Comparison of ENCODE assay signal across 1 cellular context in the genomic region with DNA sequence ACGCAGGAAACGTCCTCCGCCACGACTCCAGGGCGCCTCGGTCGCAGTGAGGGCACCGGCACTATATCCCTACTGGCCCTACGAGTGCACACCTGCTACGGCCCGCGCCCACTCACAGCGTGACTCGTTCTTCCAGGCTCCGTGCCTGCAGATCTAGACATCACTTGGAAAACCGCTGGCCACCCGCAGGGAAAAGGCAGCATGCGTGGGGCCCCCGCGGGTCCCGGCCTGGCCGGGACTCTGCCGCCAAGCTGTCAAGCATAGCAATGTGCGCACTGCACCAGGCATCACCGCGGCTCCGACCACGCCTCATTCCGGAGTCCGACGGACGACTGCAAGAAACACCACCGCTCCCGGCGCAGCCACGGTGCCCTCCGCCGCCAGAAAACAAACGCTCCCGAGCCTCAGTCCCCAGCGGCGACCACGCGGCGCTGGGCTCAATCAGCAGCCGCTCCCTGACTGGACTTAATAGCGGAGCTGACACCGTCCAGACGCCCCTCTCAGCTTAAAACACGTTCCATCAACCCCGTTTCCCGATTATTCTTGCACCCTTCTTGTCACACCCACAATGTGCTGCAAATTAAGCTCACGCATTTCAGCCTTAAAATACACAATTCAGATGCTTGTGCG.
TF ChIP-seq lines count a peak whose summit lies in the region.

No MANE protein-coding gene starts in this region.

TF ChIP-seq in HepG2, 621 proteins besides CTCF, POLR2A, EP300 and RAD21 (continued from another document and continues in another):
- TF ChIP-seq, protein P1, sequence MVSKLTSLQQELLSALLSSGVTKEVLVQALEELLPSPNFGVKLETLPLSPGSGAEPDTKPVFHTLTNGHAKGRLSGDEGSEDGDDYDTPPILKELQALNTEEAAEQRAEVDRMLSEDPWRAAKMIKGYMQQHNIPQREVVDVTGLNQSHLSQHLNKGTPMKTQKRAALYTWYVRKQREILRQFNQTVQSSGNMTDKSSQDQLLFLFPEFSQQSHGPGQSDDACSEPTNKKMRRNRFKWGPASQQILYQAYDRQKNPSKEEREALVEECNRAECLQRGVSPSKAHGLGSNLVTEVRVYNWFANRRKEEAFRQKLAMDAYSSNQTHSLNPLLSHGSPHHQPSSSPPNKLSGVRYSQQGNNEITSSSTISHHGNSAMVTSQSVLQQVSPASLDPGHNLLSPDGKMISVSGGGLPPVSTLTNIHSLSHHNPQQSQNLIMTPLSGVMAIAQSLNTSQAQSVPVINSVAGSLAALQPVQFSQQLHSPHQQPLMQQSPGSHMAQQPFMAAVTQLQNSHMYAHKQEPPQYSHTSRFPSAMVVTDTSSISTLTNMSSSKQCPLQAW (CRISPR knock-in tag; IDR thresholded peaks at IDR 0.05): no peak
- TF ChIP-seq MXI1 (IDR thresholded peaks at IDR 0.05; ENCODE audit: borderline replicate concordance, low read depth, low read length): peak; percentile 81
- no peak; the same call in 1 of the 2 replicates for TF ChIP-seq ERF (CRISPR knock-in tag; IDR thresholded peaks at IDR 0.05)
- TF ChIP-seq SP4 (CRISPR knock-in tag; IDR thresholded peaks at IDR 0.05): no peak
- TF ChIP-seq, protein P2, sequence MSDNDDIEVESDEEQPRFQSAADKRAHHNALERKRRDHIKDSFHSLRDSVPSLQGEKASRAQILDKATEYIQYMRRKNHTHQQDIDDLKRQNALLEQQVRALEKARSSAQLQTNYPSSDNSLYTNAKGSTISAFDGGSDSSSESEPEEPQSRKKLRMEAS (IDR thresholded peaks at IDR 0.05): peak; percentile 49; the same call in 1 of the 2 replicates
- TF ChIP-seq KMT2A (CRISPR knock-in tag; IDR thresholded peaks at IDR 0.05): peak; percentile 72
- TF ChIP-seq, protein P3, sequence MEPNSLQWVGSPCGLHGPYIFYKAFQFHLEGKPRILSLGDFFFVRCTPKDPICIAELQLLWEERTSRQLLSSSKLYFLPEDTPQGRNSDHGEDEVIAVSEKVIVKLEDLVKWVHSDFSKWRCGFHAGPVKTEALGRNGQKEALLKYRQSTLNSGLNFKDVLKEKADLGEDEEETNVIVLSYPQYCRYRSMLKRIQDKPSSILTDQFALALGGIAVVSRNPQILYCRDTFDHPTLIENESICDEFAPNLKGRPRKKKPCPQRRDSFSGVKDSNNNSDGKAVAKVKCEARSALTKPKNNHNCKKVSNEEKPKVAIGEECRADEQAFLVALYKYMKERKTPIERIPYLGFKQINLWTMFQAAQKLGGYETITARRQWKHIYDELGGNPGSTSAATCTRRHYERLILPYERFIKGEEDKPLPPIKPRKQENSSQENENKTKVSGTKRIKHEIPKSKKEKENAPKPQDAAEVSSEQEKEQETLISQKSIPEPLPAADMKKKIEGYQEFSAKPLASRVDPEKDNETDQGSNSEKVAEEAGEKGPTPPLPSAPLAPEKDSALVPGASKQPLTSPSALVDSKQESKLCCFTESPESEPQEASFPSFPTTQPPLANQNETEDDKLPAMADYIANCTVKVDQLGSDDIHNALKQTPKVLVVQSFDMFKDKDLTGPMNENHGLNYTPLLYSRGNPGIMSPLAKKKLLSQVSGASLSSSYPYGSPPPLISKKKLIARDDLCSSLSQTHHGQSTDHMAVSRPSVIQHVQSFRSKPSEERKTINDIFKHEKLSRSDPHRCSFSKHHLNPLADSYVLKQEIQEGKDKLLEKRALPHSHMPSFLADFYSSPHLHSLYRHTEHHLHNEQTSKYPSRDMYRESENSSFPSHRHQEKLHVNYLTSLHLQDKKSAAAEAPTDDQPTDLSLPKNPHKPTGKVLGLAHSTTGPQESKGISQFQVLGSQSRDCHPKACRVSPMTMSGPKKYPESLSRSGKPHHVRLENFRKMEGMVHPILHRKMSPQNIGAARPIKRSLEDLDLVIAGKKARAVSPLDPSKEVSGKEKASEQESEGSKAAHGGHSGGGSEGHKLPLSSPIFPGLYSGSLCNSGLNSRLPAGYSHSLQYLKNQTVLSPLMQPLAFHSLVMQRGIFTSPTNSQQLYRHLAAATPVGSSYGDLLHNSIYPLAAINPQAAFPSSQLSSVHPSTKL (CRISPR knock-in tag; IDR thresholded peaks at IDR 0.05): 0 out of 2 replicates have a peak, but pooled peaks have one; percentile 6
- TF ChIP-seq TBX3 (IDR thresholded peaks at IDR 0.05; ENCODE audit: borderline replicate concordance): no peak
- TF ChIP-seq, protein P4, sequence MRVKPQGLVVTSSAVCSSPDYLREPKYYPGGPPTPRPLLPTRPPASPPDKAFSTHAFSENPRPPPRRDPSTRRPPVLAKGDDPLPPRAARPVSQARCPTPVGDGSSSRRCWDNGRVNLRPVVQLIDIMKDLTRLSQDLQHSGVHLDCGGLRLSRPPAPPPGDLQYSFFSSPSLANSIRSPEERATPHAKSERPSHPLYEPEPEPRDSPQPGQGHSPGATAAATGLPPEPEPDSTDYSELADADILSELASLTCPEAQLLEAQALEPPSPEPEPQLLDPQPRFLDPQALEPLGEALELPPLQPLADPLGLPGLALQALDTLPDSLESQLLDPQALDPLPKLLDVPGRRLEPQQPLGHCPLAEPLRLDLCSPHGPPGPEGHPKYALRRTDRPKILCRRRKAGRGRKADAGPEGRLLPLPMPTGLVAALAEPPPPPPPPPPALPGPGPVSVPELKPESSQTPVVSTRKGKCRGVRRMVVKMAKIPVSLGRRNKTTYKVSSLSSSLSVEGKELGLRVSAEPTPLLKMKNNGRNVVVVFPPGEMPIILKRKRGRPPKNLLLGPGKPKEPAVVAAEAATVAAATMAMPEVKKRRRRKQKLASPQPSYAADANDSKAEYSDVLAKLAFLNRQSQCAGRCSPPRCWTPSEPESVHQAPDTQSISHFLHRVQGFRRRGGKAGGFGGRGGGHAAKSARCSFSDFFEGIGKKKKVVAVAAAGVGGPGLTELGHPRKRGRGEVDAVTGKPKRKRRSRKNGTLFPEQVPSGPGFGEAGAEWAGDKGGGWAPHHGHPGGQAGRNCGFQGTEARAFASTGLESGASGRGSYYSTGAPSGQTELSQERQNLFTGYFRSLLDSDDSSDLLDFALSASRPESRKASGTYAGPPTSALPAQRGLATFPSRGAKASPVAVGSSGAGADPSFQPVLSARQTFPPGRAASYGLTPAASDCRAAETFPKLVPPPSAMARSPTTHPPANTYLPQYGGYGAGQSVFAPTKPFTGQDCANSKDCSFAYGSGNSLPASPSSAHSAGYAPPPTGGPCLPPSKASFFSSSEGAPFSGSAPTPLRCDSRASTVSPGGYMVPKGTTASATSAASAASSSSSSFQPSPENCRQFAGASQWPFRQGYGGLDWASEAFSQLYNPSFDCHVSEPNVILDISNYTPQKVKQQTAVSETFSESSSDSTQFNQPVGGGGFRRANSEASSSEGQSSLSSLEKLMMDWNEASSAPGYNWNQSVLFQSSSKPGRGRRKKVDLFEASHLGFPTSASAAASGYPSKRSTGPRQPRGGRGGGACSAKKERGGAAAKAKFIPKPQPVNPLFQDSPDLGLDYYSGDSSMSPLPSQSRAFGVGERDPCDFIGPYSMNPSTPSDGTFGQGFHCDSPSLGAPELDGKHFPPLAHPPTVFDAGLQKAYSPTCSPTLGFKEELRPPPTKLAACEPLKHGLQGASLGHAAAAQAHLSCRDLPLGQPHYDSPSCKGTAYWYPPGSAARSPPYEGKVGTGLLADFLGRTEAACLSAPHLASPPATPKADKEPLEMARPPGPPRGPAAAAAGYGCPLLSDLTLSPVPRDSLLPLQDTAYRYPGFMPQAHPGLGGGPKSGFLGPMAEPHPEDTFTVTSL (CRISPR knock-in tag; IDR thresholded peaks at IDR 0.05; ENCODE audit: borderline replicate concordance): no peak
- peak; percentile 42; the same call in 1 of the 2 replicates for TF ChIP-seq GABPB1 (CRISPR knock-in tag; IDR thresholded peaks at IDR 0.05)
- 0 out of 2 replicates have a peak, but pooled peaks have one; percentile 70 for TF ChIP-seq TGIF2 (CRISPR knock-in tag; IDR thresholded peaks at IDR 0.05)
- TF ChIP-seq, protein P5, sequence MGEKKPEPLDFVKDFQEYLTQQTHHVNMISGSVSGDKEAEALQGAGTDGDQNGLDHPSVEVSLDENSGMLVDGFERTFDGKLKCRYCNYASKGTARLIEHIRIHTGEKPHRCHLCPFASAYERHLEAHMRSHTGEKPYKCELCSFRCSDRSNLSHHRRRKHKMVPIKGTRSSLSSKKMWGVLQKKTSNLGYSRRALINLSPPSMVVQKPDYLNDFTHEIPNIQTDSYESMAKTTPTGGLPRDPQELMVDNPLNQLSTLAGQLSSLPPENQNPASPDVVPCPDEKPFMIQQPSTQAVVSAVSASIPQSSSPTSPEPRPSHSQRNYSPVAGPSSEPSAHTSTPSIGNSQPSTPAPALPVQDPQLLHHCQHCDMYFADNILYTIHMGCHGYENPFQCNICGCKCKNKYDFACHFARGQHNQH (CRISPR knock-in tag; IDR thresholded peaks at IDR 0.05): 0 out of 2 replicates have a peak, but pooled peaks have one; percentile 36
- TF ChIP-seq, protein P6, sequence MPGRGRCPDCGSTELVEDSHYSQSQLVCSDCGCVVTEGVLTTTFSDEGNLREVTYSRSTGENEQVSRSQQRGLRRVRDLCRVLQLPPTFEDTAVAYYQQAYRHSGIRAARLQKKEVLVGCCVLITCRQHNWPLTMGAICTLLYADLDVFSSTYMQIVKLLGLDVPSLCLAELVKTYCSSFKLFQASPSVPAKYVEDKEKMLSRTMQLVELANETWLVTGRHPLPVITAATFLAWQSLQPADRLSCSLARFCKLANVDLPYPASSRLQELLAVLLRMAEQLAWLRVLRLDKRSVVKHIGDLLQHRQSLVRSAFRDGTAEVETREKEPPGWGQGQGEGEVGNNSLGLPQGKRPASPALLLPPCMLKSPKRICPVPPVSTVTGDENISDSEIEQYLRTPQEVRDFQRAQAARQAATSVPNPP (CRISPR knock-in tag; IDR thresholded peaks at IDR 0.05): no peak
- TF ChIP-seq, protein P7, sequence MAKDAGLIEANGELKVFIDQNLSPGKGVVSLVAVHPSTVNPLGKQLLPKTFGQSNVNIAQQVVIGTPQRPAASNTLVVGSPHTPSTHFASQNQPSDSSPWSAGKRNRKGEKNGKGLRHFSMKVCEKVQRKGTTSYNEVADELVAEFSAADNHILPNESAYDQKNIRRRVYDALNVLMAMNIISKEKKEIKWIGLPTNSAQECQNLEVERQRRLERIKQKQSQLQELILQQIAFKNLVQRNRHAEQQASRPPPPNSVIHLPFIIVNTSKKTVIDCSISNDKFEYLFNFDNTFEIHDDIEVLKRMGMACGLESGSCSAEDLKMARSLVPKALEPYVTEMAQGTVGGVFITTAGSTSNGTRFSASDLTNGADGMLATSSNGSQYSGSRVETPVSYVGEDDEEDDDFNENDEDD (CRISPR knock-in tag; IDR thresholded peaks at IDR 0.05; ENCODE audit: borderline replicate concordance): peak; percentile 64; the same call in 1 of the 2 replicates
- TF ChIP-seq TCF7L2 (IDR thresholded peaks at IDR 0.05; ENCODE audit: low read depth, low read length): no peak
- 0 out of 2 replicates have a peak, but pooled peaks have one; percentile 23 for TF ChIP-seq KAT8 (CRISPR knock-in tag; IDR thresholded peaks at IDR 0.05)
- TF ChIP-seq, protein P8, sequence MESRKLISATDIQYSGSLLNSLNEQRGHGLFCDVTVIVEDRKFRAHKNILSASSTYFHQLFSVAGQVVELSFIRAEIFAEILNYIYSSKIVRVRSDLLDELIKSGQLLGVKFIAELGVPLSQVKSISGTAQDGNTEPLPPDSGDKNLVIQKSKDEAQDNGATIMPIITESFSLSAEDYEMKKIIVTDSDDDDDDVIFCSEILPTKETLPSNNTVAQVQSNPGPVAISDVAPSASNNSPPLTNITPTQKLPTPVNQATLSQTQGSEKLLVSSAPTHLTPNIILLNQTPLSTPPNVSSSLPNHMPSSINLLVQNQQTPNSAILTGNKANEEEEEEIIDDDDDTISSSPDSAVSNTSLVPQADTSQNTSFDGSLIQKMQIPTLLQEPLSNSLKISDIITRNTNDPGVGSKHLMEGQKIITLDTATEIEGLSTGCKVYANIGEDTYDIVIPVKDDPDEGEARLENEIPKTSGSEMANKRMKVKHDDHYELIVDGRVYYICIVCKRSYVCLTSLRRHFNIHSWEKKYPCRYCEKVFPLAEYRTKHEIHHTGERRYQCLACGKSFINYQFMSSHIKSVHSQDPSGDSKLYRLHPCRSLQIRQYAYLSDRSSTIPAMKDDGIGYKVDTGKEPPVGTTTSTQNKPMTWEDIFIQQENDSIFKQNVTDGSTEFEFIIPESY (CRISPR knock-in tag; IDR thresholded peaks at IDR 0.05): 0 out of 2 replicates have a peak, but pooled peaks have one; percentile 3
- TF ChIP-seq SSRP1 (CRISPR knock-in tag; IDR thresholded peaks at IDR 0.05): no peak
- 0 out of 2 replicates have a peak, but pooled peaks have one; percentile 20 for TF ChIP-seq HOXA3 (CRISPR knock-in tag; IDR thresholded peaks at IDR 0.05)
- TF ChIP-seq KAT7 (CRISPR knock-in tag; IDR thresholded peaks at IDR 0.05; ENCODE audit: borderline replicate concordance): no peak
- peak; percentile 61; the same call in 1 of the 2 replicates for TF ChIP-seq SIN3A (IDR thresholded peaks at IDR 0.05; ENCODE audit: borderline replicate concordance, low read depth, low read length)
- TF ChIP-seq ZNF766 (CRISPR knock-in tag; IDR thresholded peaks at IDR 0.05; ENCODE audit: borderline replicate concordance): 0 out of 2 replicates have a peak, but pooled peaks have one; percentile 38
- TF ChIP-seq, protein P9, sequence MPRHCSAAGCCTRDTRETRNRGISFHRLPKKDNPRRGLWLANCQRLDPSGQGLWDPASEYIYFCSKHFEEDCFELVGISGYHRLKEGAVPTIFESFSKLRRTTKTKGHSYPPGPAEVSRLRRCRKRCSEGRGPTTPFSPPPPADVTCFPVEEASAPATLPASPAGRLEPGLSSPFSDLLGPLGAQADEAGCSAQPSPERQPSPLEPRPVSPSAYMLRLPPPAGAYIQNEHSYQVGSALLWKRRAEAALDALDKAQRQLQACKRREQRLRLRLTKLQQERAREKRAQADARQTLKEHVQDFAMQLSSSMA (CRISPR knock-in tag; IDR thresholded peaks at IDR 0.05): peak; percentile 58; the same call in 1 of the 2 replicates
- TF ChIP-seq CAMTA2 (CRISPR knock-in tag; IDR thresholded peaks at IDR 0.05; ENCODE audit: borderline replicate concordance): no peak
- TF ChIP-seq NRL (CRISPR knock-in tag; IDR thresholded peaks at IDR 0.05; ENCODE audit: borderline replicate concordance): no peak
- 0 out of 2 replicates have a peak, but pooled peaks have one; percentile 40 for TF ChIP-seq SRY (CRISPR knock-in tag; IDR thresholded peaks at IDR 0.05)
- TF ChIP-seq GFI1 (CRISPR knock-in tag; IDR thresholded peaks at IDR 0.05; ENCODE audit: borderline replicate concordance): no peak
- TF ChIP-seq ZNF441 (CRISPR knock-in tag; IDR thresholded peaks at IDR 0.05; ENCODE audit: borderline replicate concordance): 0 out of 2 replicates have a peak, but pooled peaks have one; percentile 11
- no peak for TF ChIP-seq ELF1 (CRISPR knock-in tag; IDR thresholded peaks at IDR 0.05)
- 0 out of 2 replicates have a peak, but pooled peaks have one; percentile 14 for TF ChIP-seq RXRB (CRISPR knock-in tag; IDR thresholded peaks at IDR 0.05; ENCODE audit: borderline replicate concordance)
- TF ChIP-seq ZMYM2 (CRISPR knock-in tag; IDR thresholded peaks at IDR 0.05): no peak
- 0 out of 2 replicates have a peak, but pooled peaks have one; percentile 35 for TF ChIP-seq KLF12 (CRISPR knock-in tag; IDR thresholded peaks at IDR 0.05; ENCODE audit: borderline replicate concordance)
- peak; percentile 64; the same call in 1 of the 2 replicates for TF ChIP-seq PHF21A (CRISPR knock-in tag; IDR thresholded peaks at IDR 0.05)
